In the genomic region with DNA sequence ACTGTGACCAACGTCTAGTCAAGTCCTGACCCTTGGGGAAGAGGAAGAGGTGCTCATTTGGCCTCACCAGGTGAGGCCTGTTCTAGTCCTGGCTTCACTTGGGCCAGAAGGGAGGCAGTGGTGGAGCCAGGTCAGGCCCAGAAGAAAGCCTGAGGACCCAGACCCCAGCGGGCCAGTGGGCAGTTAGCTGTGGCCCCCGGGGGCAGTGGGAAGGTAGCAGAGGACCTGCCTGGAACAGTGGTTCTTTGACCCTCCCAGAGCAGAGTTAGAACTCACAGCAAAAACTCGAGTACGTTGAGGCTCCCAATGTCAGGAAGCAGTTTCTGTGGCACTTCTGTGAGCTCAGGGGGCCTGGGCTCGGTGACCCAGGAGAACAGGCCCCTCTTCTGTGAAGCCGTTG, we compare ENCODE assay signal across 3 cellular contexts.
TF ChIP-seq lines count a peak whose summit lies in the region.

No MANE protein-coding gene starts in this region.

TF ChIP-seq in IMR-90, 13 proteins besides CTCF, POLR2A, EP300 and RAD21:
- TF ChIP-seq RFX5 (IDR thresholded peaks at IDR 0.05; ENCODE audit: low read depth, low read length) (no peak), NFE2L2 (IDR thresholded peaks at IDR 0.05; ENCODE audit: low read depth, low read length) (no peak), RCOR1 (IDR thresholded peaks at IDR 0.05; ENCODE audit: insufficient replicate concordance, low read length) (no peak), MXI1 (IDR thresholded peaks at IDR 0.05; ENCODE audit: borderline replicate concordance, low read depth, low read length) (no peak), CHD1 (IDR thresholded peaks at IDR 0.05; ENCODE audit: low read depth, low read length) (no peak), FOS (IDR thresholded peaks at IDR 0.05; ENCODE audit: low read depth, low read length) (no peak), SMC3 (IDR thresholded peaks at IDR 0.05; ENCODE audit: low read depth, low read length) (no peak), MAFK (IDR thresholded peaks at IDR 0.05; ENCODE audit: low read depth, low read length) (no peak), BHLHE40 (IDR thresholded peaks at IDR 0.05; ENCODE audit: low read depth, low read length) (no peak), CEBPB (IDR thresholded peaks at IDR 0.05; ENCODE audit: low read depth, low read length) (no peak), MAZ (IDR thresholded peaks at IDR 0.05; ENCODE audit: borderline replicate concordance, low read depth, low read length) (no peak)
- TF ChIP-seq, protein P1, sequence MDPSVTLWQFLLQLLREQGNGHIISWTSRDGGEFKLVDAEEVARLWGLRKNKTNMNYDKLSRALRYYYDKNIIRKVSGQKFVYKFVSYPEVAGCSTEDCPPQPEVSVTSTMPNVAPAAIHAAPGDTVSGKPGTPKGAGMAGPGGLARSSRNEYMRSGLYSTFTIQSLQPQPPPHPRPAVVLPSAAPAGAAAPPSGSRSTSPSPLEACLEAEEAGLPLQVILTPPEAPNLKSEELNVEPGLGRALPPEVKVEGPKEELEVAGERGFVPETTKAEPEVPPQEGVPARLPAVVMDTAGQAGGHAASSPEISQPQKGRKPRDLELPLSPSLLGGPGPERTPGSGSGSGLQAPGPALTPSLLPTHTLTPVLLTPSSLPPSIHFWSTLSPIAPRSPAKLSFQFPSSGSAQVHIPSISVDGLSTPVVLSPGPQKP (IDR thresholded peaks at IDR 0.05; ENCODE audit: borderline replicate concordance, low read depth, low read length) = no peak
- TF ChIP-seq, protein P2, sequence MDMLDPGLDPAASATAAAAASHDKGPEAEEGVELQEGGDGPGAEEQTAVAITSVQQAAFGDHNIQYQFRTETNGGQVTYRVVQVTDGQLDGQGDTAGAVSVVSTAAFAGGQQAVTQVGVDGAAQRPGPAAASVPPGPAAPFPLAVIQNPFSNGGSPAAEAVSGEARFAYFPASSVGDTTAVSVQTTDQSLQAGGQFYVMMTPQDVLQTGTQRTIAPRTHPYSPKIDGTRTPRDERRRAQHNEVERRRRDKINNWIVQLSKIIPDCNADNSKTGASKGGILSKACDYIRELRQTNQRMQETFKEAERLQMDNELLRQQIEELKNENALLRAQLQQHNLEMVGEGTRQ (IDR thresholded peaks at IDR 0.05; ENCODE audit: low read depth, low read length) = no peak

TF ChIP-seq in WTC11, 78 proteins besides CTCF, POLR2A, EP300 and RAD21:
- TF ChIP-seq GTF2I (CRISPR knock-in tag; conservative IDR thresholded peaks at IDR 0.05) = no peak
- TF ChIP-seq, protein P3, sequence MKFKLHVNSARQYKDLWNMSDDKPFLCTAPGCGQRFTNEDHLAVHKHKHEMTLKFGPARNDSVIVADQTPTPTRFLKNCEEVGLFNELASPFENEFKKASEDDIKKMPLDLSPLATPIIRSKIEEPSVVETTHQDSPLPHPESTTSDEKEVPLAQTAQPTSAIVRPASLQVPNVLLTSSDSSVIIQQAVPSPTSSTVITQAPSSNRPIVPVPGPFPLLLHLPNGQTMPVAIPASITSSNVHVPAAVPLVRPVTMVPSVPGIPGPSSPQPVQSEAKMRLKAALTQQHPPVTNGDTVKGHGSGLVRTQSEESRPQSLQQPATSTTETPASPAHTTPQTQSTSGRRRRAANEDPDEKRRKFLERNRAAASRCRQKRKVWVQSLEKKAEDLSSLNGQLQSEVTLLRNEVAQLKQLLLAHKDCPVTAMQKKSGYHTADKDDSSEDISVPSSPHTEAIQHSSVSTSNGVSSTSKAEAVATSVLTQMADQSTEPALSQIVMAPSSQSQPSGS (CRISPR knock-in tag; IDR thresholded peaks at IDR 0.05; ENCODE audit: borderline replicate concordance, low read depth) = no peak
- TF ChIP-seq ZNF232 (CRISPR knock-in tag; IDR thresholded peaks at IDR 0.05) = no peak
- no peak for TF ChIP-seq NR1H2 (CRISPR knock-in tag; IDR thresholded peaks at IDR 0.05)
- TF ChIP-seq, protein P4, sequence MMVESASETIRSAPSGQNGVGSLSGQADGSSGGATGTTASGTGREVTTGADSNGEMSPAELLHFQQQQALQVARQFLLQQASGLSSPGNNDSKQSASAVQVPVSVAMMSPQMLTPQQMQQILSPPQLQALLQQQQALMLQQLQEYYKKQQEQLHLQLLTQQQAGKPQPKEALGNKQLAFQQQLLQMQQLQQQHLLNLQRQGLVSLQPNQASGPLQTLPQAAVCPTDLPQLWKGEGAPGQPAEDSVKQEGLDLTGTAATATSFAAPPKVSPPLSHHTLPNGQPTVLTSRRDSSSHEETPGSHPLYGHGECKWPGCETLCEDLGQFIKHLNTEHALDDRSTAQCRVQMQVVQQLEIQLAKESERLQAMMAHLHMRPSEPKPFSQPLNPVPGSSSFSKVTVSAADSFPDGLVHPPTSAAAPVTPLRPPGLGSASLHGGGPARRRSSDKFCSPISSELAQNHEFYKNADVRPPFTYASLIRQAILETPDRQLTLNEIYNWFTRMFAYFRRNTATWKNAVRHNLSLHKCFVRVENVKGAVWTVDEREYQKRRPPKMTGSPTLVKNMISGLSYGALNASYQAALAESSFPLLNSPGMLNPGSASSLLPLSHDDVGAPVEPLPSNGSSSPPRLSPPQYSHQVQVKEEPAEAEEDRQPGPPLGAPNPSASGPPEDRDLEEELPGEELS (CRISPR knock-in tag; IDR thresholded peaks at IDR 0.05) = no peak
- TF ChIP-seq, protein P5, sequence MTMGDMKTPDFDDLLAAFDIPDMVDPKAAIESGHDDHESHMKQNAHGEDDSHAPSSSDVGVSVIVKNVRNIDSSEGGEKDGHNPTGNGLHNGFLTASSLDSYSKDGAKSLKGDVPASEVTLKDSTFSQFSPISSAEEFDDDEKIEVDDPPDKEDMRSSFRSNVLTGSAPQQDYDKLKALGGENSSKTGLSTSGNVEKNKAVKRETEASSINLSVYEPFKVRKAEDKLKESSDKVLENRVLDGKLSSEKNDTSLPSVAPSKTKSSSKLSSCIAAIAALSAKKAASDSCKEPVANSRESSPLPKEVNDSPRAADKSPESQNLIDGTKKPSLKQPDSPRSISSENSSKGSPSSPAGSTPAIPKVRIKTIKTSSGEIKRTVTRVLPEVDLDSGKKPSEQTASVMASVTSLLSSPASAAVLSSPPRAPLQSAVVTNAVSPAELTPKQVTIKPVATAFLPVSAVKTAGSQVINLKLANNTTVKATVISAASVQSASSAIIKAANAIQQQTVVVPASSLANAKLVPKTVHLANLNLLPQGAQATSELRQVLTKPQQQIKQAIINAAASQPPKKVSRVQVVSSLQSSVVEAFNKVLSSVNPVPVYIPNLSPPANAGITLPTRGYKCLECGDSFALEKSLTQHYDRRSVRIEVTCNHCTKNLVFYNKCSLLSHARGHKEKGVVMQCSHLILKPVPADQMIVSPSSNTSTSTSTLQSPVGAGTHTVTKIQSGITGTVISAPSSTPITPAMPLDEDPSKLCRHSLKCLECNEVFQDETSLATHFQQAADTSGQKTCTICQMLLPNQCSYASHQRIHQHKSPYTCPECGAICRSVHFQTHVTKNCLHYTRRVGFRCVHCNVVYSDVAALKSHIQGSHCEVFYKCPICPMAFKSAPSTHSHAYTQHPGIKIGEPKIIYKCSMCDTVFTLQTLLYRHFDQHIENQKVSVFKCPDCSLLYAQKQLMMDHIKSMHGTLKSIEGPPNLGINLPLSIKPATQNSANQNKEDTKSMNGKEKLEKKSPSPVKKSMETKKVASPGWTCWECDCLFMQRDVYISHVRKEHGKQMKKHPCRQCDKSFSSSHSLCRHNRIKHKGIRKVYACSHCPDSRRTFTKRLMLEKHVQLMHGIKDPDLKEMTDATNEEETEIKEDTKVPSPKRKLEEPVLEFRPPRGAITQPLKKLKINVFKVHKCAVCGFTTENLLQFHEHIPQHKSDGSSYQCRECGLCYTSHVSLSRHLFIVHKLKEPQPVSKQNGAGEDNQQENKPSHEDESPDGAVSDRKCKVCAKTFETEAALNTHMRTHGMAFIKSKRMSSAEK (CRISPR knock-in tag; IDR thresholded peaks at IDR 0.05; ENCODE audit: borderline replicate concordance) = no peak
- no peak for TF ChIP-seq ZNF121 (CRISPR knock-in tag; IDR thresholded peaks at IDR 0.05)
- TF ChIP-seq RORB (CRISPR knock-in tag; IDR thresholded peaks at IDR 0.05) = no peak
- TF ChIP-seq FOXP1 (CRISPR knock-in tag; IDR thresholded peaks at IDR 0.05; ENCODE audit: borderline replicate concordance) = no peak
- TF ChIP-seq, protein P6, sequence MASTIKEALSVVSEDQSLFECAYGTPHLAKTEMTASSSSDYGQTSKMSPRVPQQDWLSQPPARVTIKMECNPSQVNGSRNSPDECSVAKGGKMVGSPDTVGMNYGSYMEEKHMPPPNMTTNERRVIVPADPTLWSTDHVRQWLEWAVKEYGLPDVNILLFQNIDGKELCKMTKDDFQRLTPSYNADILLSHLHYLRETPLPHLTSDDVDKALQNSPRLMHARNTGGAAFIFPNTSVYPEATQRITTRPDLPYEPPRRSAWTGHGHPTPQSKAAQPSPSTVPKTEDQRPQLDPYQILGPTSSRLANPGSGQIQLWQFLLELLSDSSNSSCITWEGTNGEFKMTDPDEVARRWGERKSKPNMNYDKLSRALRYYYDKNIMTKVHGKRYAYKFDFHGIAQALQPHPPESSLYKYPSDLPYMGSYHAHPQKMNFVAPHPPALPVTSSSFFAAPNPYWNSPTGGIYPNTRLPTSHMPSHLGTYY (CRISPR knock-in tag; IDR thresholded peaks at IDR 0.05) = no peak
- TF ChIP-seq FOXJ3 (CRISPR knock-in tag; IDR thresholded peaks at IDR 0.05; ENCODE audit: borderline replicate concordance) = no peak
- TF ChIP-seq CREB1 (CRISPR knock-in tag; IDR thresholded peaks at IDR 0.05) = no peak

TF ChIP-seq in HEK293T, 16 proteins besides CTCF, POLR2A, EP300 and RAD21:
- TF ChIP-seq TARDBP (IDR thresholded peaks at IDR 0.05) (no peak), SP1 (IDR thresholded peaks at IDR 0.05) (no peak), FOXM1 (IDR thresholded peaks at IDR 0.05; ENCODE audit: borderline replicate concordance) (no peak), HDGF (IDR thresholded peaks at IDR 0.05; ENCODE audit: borderline replicate concordance) (no peak), NFRKB (IDR thresholded peaks at IDR 0.05) (no peak), ARNT (IDR thresholded peaks at IDR 0.05) (no peak), ZNF384 (IDR thresholded peaks at IDR 0.05) (no peak), LEF1 (IDR thresholded peaks at IDR 0.05; ENCODE audit: borderline replicate concordance) (no peak), FOXK2 (IDR thresholded peaks at IDR 0.05) (no peak), BHLHE40 (IDR thresholded peaks at IDR 0.05; ENCODE audit: borderline replicate concordance) (no peak), SUZ12 (IDR thresholded peaks at IDR 0.05) (no peak)
TF ChIP-seq in HEK293T: peak in this region for 0.
